Comparison of ENCODE assay signal across 24 cellular contexts in genomic region chr1:21572141-21572540, GRCh38.
"Had no signal": no experiment of that assay in that cellular context is flagged by ENCODE, and none has a peak within 500 bp of the region (broad histone marks: within the 10 kb centered on the region; RNA-seq: fewer than 3 reads in every experiment).

No MANE protein-coding gene starts in this region.

- H3K27me3 ChIP-seq: Peyer's patch, SJCRH30 had no signal

- H3K36me3 ChIP-seq: Peyer's patch, SJCRH30 had no signal

- H3K4me3 ChIP-seq: Peyer's patch, SJCRH30 had no signal

- H3K9ac ChIP-seq: SK-N-SH had no signal

- H3K9me3 ChIP-seq: Peyer's patch, SJCRH30, SK-N-SH had no signal

- DNase-seq: activated CD4-positive, alpha-beta memory T cell treated with anti-CD3 and anti-CD28 coated beads for 36 hours; activated CD4-positive, alpha-beta T cell treated with anti-CD3 and anti-CD28 coated beads, Interleukin-2, amount 10 ng/mL, durations not matched to agents 7 days and 5 days; activated CD4-positive, CD25-positive, alpha-beta regulatory T cell; activated CD8-positive, alpha-beta memory T cell treated with anti-CD3 and anti-CD28 coated beads for 24 hours; activated effector memory CD4-positive, alpha-beta T cell treated with anti-CD3 and anti-CD28 coated beads, Interleukin-2, amount 50 U/mL, for 16 hours; activated naive CD4-positive, alpha-beta T cell treated with Interleukin-2 at 50 U/mL for 16 hours; activated T-cell treated with anti-CD3 and anti-CD28 coated beads, Interleukin-2, amount 50 U/mL, for 4 hours; amygdala; MM.1S; NCI-H146; NCI-H2029; NCI-H2107; NCI-H2171 treated with DMSO at 0.1 percent for 48 hours; NCI-H526; NCI-H82; Peyer's patch; Right ventricle myocardium superior; SJCRH30; SK-N-SH; T-helper 1 cell had no signal

- H3K27ac ChIP-seq: Peyer's patch, RWPE1, SJCRH30, VCaP had no signal

- ATAC-seq: activated naive CD4-positive, alpha-beta T cell treated with anti-CD3 and anti-CD28 coated beads, Interleukin-2, amount 50 U/mL, for 72 hours; activated T-cell treated with anti-CD3 and anti-CD28 coated beads, Interleukin-2, amount 50 U/mL, for 4 hours had no signal

- H3K4me2 ChIP-seq: SK-N-SH had no signal

- FAIRE-seq: astrocyte had no signal
